Comparison of ENCODE assay signal across 32 cellular contexts in genomic region chr4:151297170-151297569, GRCh38. TPM values are rescaled to one million over a fixed set of nuclear protein-coding genes. Genes with fewer than 3 reads are reported as not detected.
"Had no signal": no experiment of that assay in that cellular context is flagged by ENCODE, and none has a peak within 500 bp of the region (broad histone marks: within the 10 kb centered on the region; RNA-seq: fewer than 3 reads in every experiment).

No MANE protein-coding gene starts in this region.

- H3K36me3 Mint-ChIP-seq: activated naive CD8-positive, alpha-beta T cell treated with anti-CD3 and anti-CD28 coated beads for 36 hours; naive B cell had no signal

- DNase-seq: activated CD4-positive, alpha-beta T cell treated with anti-CD3 and anti-CD28 coated beads for 4 hours; activated CD4-positive, alpha-beta T cell treated with anti-CD3 and anti-CD28 coated beads, Interleukin-2, amount 50 U/mL, for 4 hours; activated CD4-positive, CD25-positive, alpha-beta regulatory T cell; activated naive CD4-positive, alpha-beta T cell treated with anti-CD3 and anti-CD28 coated beads for 36 hours; activated naive CD8-positive, alpha-beta T cell treated with anti-CD3 and anti-CD28 coated beads for 36 hours; activated T-cell treated with anti-CD3 and anti-CD28 coated beads for 4 hours; activated T-cell treated with anti-CD3 and anti-CD28 coated beads, Interleukin-2, amount 50 U/mL, for 72 hours; adrenal gland; cortex of kidney; effector memory CD8-positive, alpha-beta T cell; erythroblast; head of caudate nucleus; left lung; naive B cell; nephron progenitor cell; retina; spleen; stimulated activated naive CD4-positive, alpha-beta T cell; trophoblast cell had no signal

- H3K9me3 ChIP-seq: adrenal gland, ascending aorta, left lung, neutrophil, spleen, thoracic aorta had no signal

- H3K9me3 Mint-ChIP-seq: activated naive CD4-positive, alpha-beta T cell treated with anti-CD3 and anti-CD28 coated beads for 36 hours; activated naive CD8-positive, alpha-beta T cell treated with anti-CD3 and anti-CD28 coated beads for 36 hours; effector memory CD8-positive, alpha-beta T cell had no signal

- H3K27me3 Mint-ChIP-seq: brain had no signal

- H3K4me1 Mint-ChIP-seq: activated naive CD8-positive, alpha-beta T cell treated with anti-CD3 and anti-CD28 coated beads for 36 hours; naive B cell had no signal

- H3K4me1 ChIP-seq: left lung, spleen had no signal

- H3K4me3 ChIP-seq: adrenal gland, ascending aorta, cardiac muscle cell, left lung, spleen, thoracic aorta had no signal

- H3K27me3 ChIP-seq: adrenal gland, ascending aorta, cardiac muscle cell, left lung, neutrophil, spleen had no signal

- H3K27ac ChIP-seq: adrenal gland, ascending aorta, cardiac muscle cell, left lung, neutrophil, spleen, thoracic aorta had no signal

- H3K4me3 Mint-ChIP-seq: activated naive CD4-positive, alpha-beta T cell treated with anti-CD3 and anti-CD28 coated beads for 36 hours; activated naive CD8-positive, alpha-beta T cell treated with anti-CD3 and anti-CD28 coated beads for 36 hours; activated T-cell treated with anti-CD3 and anti-CD28 coated beads, Interleukin-2, amount 50 U/mL, for 72 hours; brain; effector memory CD8-positive, alpha-beta T cell; naive B cell; nephron progenitor cell had no signal

- H3K36me3 ChIP-seq: adrenal gland, ascending aorta, cardiac muscle cell, left lung, neutrophil, spleen had no signal

- ATAC-seq: activated T-cell treated with anti-CD3 and anti-CD28 coated beads, Interleukin-2, amount 50 U/mL, for 72 hours; effector memory CD8-positive, alpha-beta T cell; left lung had no signal

- H3K27ac Mint-ChIP-seq: activated naive CD4-positive, alpha-beta T cell treated with anti-CD3 and anti-CD28 coated beads for 36 hours; activated naive CD8-positive, alpha-beta T cell treated with anti-CD3 and anti-CD28 coated beads for 36 hours; activated T-cell treated with anti-CD3 and anti-CD28 coated beads, Interleukin-2, amount 50 U/mL, for 72 hours; effector memory CD8-positive, alpha-beta T cell; nephron progenitor cell had no signal

RNA-seq across cellular contexts. Expression of gene PRSS48, which starts 20.2 kb away (rescaled TPM):
- total RNA-seq: activated naive CD4-positive, alpha-beta T cell treated with anti-CD3 and anti-CD28 coated beads for 36 hours; activated naive CD8-positive, alpha-beta T cell treated with anti-CD3 and anti-CD28 coated beads for 36 hours; activated T-cell treated with anti-CD3 and anti-CD28 coated beads, Interleukin-2, amount 50 U/mL, for 72 hours; adrenal gland; ascending aorta; cardiac muscle cell; cerebellum; kidney epithelial cell; left lung; lung microvascular endothelial cell; mesenteric fat pad; mucosa of gallbladder; osteocyte; posterior vena cava; spleen; T-helper 1 cell treated with Interleukin-12 subunit alpha and Interleukin-12 subunit beta and Interleukin-4 antibody, amounts not matched to agents 30 ng/mL and 1 ng/mL, for 36 hours; thoracic aorta had no signal
- polyA plus RNA-seq: adrenal gland, cardiac muscle cell, spleen had no signal

RNA-seq across cellular contexts. Expression of gene SH3D19, which starts 28.2 kb away (rescaled TPM):
- total RNA-seq: activated naive CD4-positive, alpha-beta T cell treated with anti-CD3 and anti-CD28 coated beads for 36 hours; activated naive CD8-positive, alpha-beta T cell treated with anti-CD3 and anti-CD28 coated beads for 36 hours; T-helper 1 cell treated with Interleukin-12 subunit alpha and Interleukin-12 subunit beta and Interleukin-4 antibody, amounts not matched to agents 30 ng/mL and 1 ng/mL, for 36 hours had no signal
